ENCODE assay signal across 9 cellular contexts in the genomic region with DNA sequence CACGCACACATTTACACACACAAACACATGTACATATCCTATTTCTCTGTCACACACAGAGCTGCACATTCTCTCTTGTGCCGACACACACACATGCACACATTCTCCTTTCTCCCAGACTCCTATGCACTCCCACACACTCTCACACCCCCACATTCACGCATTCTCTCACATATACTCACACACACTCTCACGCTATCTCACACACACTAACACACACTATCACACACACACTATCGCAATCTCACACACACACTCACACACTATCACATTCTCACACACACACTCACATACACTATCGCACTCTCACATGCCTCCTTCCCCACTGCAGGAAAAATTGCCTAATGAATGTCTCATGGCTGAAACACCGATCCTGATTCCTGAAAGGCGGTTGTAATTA.
"Had no signal": no experiment of that assay in that cellular context is flagged by ENCODE, and none has a peak within 500 bp of the region (broad histone marks: within the 10 kb centered on the region; RNA-seq: fewer than 3 reads in every experiment).

No MANE protein-coding gene starts in this region.

- H3K36me3 Mint-ChIP-seq: IgD-negative memory B cell had no signal

- H3K4me1 ChIP-seq: HAP-1 had no signal

- H3K4me3 Mint-ChIP-seq: IgD-negative memory B cell had no signal

- FAIRE-seq: H54 had no signal

- H3K9ac ChIP-seq: GM23248, KMS-11 had no signal

- H3K27me3 Mint-ChIP-seq: IgD-negative memory B cell had no signal

- H2AFZ ChIP-seq: GM23248 had no signal

- H3K9me3 ChIP-seq: HAP-1 had no signal

- DNase-seq: GM23248, GOT3, Karpas-422, KBM-7 had no signal

- ATAC-seq: HCT116 had no signal

- H3K4me3 ChIP-seq: GM23248, HAP-1 had no signal

- H3K36me3 ChIP-seq: HAP-1 had no signal

- H3K4me2 ChIP-seq: KMS-11 had no signal

- H3K27ac Mint-ChIP-seq: IgD-negative memory B cell had no signal

- H3K27ac ChIP-seq: GM23248, KMS-11 had no signal
